In genomic region chr15:63502843-63503738, GRCh38 we compare ENCODE assay signal across 8 cellular contexts. TPM values are rescaled to one million over a fixed set of nuclear protein-coding genes. Genes with fewer than 3 reads are reported as not detected.
DNase-seq lines count a peak whose midpoint lies in the region; ATAC-seq and FAIRE-seq lines count a peak whose summit lies in the region.

No MANE protein-coding gene starts in this region.

- ATAC-seq in GM18868 (IDR thresholded peaks at IDR 0.05; ENCODE audit: unreplicated experiment) (peak; percentile 44), HG03095 (IDR thresholded peaks at IDR 0.05; ENCODE audit: unreplicated experiment) (peak; percentile 40)

- peak; percentile 81 for FAIRE-seq in RCC 7860 (lab: Jason Lieb, UNC)

- no peaks in the 10 kb centered on the region for H3K9me3 ChIP-seq in thymus (ENCODE audit: control insufficient read depth)

- H3K4me3 ChIP-seq in thymus (ENCODE audit: low read length), result peak overlapping the region; percentile 88

- DNase-seq in RCC 7860 (ENCODE audit: low spot score) (peak; percentile 97), germinal center (ENCODE audit: low spot score) (peak; percentile 75), nucleus accumbens (lab: John Stamatoyannopoulos, UW) (peak in 40 of 56 donors; percentile 17 to 64 (median 35)), NCI-H345 treated with DMSO at 0.1 percent for 48 hours (lab: John Stamatoyannopoulos, UW; ENCODE audit: unreplicated experiment) (no peak)
- peak; percentile 55 for DNase-seq in activated effector memory CD4-positive, alpha-beta T cell treated with Interleukin-2 at 50 U/mL for 16 hours

- no peaks in the 10 kb centered on the region for H3K27me3 ChIP-seq in thymus (ENCODE audit: control insufficient read depth, insufficient read depth)

- H3K4me1 ChIP-seq in thymus (ENCODE audit: control insufficient read depth, insufficient read depth, low read length), result peaks cover 15% of the 10 kb centered on the region

- 26% methylated on average over 34 of the region's 34 CpGs for WGBS in thymus

- H3K36me3 ChIP-seq in thymus (ENCODE audit: control insufficient read depth, insufficient read depth), result no peaks in the 10 kb centered on the region

- peak overlapping the region; percentile 93 for H3K27ac ChIP-seq in thymus (ENCODE audit: low read depth)

RNA-seq across cellular contexts. Expression of gene USP3, which starts 1.3 kb away (rescaled TPM):
- polyA plus RNA-seq in thymus, result 57.6 TPM
